Comparison of ENCODE assay signal across 1 cellular context in the genomic region with DNA sequence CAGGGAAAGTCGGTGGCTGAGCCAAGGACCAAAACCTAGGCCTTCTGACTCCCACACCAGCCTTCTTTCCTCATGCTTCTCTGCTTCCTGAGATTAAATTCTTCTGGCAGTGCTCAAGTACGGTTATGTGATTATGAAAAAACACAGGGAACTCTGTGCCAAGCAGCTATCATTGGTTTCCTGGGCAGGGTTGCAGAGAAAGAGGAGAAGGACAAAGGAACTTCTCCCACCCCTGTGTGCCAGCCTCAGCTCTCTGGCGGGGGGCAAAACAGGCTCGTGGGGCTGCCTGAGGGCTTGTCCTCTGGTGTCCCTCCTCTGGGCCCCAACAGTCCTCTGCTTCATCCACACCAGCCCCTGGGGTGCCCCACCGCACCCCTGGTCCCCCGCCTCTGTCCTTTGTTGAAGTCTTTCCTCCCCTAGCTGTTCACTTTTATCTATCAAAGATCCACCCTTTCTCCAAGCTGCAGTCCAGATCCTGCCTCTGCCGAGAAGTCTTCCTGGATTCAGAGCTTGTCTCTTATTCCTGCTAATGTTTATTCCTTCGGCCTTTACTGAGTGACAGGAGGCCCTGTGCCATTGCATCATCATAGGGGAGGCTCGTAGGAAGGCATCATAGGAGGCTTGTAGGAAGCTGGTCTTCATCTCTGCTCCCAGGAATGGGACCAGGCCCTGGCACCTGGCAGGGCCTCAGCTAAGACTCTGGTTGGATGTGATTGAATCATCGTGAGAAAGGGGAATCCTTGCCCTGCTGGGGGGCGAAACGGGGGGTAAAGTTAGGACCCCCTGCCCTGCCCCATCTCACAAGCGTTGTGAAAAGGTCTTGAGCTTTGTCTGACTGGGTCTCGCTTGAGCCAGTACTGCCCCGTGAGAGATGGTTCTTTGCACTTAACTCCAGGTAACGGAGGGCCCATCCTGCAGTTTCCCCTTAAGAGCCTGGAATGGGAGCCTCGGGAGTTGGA.
A peak's percentile ranks its signal among the peaks of the same experiment; 100 is the strongest.
TF ChIP-seq lines count a peak whose summit lies in the region.

No MANE protein-coding gene starts in this region.

TF ChIP-seq in SK-N-SH, 30 proteins besides CTCF, POLR2A, EP300 and RAD21 (continued from another document):
- TF ChIP-seq, protein P1, sequence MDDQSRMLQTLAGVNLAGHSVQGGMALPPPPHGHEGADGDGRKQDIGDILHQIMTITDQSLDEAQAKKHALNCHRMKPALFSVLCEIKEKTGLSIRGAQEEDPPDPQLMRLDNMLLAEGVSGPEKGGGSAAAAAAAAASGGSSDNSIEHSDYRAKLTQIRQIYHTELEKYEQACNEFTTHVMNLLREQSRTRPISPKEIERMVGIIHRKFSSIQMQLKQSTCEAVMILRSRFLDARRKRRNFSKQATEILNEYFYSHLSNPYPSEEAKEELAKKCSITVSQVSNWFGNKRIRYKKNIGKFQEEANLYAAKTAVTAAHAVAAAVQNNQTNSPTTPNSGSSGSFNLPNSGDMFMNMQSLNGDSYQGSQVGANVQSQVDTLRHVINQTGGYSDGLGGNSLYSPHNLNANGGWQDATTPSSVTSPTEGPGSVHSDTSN (IDR thresholded peaks at IDR 0.05) = peak; percentile 39; the same call in 1 of the 2 replicates
TF ChIP-seq in SK-N-SH: peak in this region for 4.
